ENCODE assay signal across 1 cellular context in the genomic region with DNA sequence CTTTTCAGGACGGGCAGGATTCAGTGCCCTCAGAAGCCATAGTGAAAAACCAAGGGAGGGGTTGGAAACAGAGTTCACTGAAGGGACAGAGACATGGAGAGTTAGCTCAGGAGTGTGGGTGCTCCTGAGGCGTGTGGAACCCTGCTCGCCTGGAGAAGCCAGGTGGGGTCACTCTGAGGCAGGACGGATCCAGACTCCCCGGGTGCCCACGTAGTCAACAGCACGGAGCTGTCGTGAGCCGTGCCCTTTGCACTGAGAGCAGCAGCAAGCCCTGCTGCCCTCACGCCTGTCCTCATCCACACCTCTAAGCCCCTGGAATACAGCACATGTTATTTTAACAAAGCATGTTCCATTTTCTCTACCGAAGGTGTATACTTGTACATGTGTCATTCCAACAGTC.
TF ChIP-seq lines count a peak whose summit lies in the region.

No MANE protein-coding gene starts in this region.

TF ChIP-seq in GM23338, 12 proteins besides CTCF, POLR2A, EP300 and RAD21 (continued from another document):
- TF ChIP-seq, protein P1, sequence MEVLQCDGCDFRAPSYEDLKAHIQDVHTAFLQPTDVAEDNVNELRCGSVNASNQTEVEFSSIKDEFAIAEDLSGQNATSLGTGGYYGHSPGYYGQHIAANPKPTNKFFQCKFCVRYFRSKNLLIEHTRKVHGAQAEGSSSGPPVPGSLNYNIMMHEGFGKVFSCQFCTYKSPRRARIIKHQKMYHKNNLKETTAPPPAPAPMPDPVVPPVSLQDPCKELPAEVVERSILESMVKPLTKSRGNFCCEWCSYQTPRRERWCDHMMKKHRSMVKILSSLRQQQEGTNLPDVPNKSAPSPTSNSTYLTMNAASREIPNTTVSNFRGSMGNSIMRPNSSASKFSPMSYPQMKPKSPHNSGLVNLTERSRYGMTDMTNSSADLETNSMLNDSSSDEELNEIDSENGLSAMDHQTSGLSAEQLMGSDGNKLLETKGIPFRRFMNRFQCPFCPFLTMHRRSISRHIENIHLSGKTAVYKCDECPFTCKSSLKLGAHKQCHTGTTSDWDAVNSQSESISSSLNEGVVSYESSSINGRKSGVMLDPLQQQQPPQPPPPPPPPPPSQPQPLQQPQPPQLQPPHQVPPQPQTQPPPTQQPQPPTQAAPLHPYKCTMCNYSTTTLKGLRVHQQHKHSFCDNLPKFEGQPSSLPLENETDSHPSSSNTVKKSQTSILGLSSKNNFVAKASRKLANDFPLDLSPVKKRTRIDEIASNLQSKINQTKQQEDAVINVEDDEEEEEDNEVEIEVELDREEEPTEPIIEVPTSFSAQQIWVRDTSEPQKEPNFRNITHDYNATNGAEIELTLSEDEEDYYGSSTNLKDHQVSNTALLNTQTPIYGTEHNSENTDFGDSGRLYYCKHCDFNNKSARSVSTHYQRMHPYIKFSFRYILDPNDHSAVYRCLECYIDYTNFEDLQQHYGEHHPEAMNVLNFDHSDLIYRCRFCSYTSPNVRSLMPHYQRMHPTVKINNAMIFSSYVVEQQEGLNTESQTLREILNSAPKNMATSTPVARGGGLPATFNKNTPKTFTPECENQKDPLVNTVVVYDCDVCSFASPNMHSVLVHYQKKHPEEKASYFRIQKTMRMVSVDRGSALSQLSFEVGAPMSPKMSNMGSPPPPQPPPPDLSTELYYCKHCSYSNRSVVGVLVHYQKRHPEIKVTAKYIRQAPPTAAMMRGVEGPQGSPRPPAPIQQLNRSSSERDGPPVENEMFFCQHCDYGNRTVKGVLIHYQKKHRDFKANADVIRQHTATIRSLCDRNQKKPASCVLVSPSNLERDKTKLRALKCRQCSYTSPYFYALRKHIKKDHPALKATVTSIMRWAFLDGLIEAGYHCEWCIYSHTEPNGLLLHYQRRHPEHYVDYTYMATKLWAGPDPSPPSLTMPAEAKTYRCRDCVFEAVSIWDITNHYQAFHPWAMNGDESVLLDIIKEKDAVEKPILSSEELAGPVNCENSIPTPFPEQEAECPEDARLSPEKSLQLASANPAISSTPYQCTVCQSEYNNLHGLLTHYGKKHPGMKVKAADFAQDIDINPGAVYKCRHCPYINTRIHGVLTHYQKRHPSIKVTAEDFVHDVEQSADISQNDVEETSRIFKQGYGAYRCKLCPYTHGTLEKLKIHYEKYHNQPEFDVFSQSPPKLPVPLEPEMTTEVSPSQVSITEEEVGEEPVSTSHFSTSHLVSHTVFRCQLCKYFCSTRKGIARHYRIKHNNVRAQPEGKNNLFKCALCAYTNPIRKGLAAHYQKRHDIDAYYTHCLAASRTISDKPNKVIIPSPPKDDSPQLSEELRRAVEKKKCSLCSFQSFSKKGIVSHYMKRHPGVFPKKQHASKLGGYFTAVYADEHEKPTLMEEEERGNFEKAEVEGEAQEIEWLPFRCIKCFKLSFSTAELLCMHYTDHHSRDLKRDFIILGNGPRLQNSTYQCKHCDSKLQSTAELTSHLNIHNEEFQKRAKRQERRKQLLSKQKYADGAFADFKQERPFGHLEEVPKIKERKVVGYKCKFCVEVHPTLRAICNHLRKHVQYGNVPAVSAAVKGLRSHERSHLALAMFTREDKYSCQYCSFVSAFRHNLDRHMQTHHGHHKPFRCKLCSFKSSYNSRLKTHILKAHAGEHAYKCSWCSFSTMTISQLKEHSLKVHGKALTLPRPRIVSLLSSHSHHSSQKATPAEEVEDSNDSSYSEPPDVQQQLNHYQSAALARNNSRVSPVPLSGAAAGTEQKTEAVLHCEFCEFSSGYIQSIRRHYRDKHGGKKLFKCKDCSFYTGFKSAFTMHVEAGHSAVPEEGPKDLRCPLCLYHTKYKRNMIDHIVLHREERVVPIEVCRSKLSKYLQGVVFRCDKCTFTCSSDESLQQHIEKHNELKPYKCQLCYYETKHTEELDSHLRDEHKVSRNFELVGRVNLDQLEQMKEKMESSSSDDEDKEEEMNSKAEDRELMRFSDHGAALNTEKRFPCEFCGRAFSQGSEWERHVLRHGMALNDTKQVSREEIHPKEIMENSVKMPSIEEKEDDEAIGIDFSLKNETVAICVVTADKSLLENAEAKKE (CRISPR knock-in tag; IDR thresholded peaks at IDR 0.05), result no peak
- TF ChIP-seq JUNB (IDR thresholded peaks at IDR 0.05; ENCODE audit: unreplicated experiment), result no peak
